1 cellular context compared by ENCODE assay signal in the genomic region with DNA sequence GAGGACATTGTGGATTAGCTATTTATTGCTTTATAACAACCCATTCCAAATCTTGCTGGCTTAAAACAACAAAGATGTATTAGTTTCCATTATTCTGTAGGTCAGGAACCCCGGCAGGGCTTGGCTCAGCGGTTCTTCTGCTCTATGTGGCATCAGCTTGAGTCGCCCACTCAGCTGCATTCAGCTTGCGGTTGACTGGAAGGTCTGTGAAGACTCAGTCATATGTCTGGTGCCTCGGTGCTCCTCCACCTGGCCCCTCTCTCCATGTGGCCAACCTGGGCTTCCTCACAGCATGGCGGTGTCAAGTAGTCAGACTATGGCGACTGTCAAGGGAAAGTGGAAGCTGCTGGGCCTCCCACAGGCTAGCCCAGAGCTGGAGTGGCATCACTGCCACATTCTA.
TF ChIP-seq lines count a peak whose summit lies in the region.

No MANE protein-coding gene starts in this region.

TF ChIP-seq in HepG2, 621 proteins besides CTCF, POLR2A, EP300 and RAD21:
- TF ChIP-seq, protein P1, sequence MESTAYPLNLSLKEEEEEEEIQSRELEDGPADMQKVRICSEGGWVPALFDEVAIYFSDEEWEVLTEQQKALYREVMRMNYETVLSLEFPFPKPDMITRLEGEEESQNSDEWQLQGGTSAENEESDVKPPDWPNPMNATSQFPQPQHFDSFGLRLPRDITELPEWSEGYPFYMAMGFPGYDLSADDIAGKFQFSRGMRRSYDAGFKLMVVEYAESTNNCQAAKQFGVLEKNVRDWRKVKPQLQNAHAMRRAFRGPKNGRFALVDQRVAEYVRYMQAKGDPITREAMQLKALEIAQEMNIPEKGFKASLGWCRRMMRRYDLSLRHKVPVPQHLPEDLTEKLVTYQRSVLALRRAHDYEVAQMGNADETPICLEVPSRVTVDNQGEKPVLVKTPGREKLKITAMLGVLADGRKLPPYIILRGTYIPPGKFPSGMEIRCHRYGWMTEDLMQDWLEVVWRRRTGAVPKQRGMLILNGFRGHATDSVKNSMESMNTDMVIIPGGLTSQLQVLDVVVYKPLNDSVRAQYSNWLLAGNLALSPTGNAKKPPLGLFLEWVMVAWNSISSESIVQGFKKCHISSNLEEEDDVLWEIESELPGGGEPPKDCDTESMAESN (CRISPR knock-in tag; conservative IDR thresholded peaks at IDR 0.05), result no peak
- TF ChIP-seq ZNF331 (CRISPR knock-in tag; IDR thresholded peaks at IDR 0.05), result peak; percentile 94
